Comparison of ENCODE assay signal across 8 cellular contexts in genomic region chr19:29843180-29844051, GRCh38. TPM values are rescaled to one million over a fixed set of nuclear protein-coding genes. Genes with fewer than 3 reads are reported as not detected.
DNase-seq lines count a peak whose midpoint lies in the region; ATAC-seq and TF ChIP-seq lines count a peak whose summit lies in the region.

No MANE protein-coding gene starts in this region.

- H3K9me3 ChIP-seq in HUES64 (ENCODE audit: insufficient read depth, low read depth, low read length) (no peaks in the 10 kb centered on the region), breast epithelium (no peaks in the 10 kb centered on the region), right lobe of liver (no peaks in the 10 kb centered on the region), upper lobe of left lung (no peaks in the 10 kb centered on the region)

- intact Hi-C loops in breast epithelium (cut with DNase I; ENCODE audit: low total_unique reads) (no loop called here), right lobe of liver (cut with DNase I) (no loop called here)

- H3K27me3 ChIP-seq in HUES64 (ENCODE audit: insufficient read depth, low read length) (peaks cover 24% of the 10 kb centered on the region), breast epithelium (peaks cover 0 to 15% of the 10 kb centered on the region in 2 donors), right lobe of liver (no peaks in the 10 kb centered on the region), upper lobe of left lung (no peaks in the 10 kb centered on the region)

- H3K36me3 ChIP-seq in HUES64 (ENCODE audit: insufficient read depth, low read length) (no peaks in the 10 kb centered on the region), breast epithelium (no peaks in the 10 kb centered on the region), right lobe of liver (no peaks in the 10 kb centered on the region), upper lobe of left lung (no peaks in the 10 kb centered on the region)

- H3K4me3 ChIP-seq in AG09309 (ENCODE audit: control insufficient read depth, low read depth, low read length) (peak overlapping the region; percentile 20), HUES64 (ENCODE audit: low read length) (peak overlapping the region; percentile 91), breast epithelium (peak overlapping the region; percentile 55 to 88 (median 76)), right lobe of liver (peak overlapping the region in 1 of 3 donors; percentile 6), upper lobe of left lung (peak overlapping the region in 3 of 4 donors; percentile 27 to 96 (median 92))

- DNase-seq in AG09309 (ENCODE audit: low read depth): no peak
- DNase-seq in breast epithelium (ENCODE audit: low spot score in 2 of 2): no peak
- DNase-seq in right lobe of liver: peak; percentile 43 to 66 (median 51)
- peak in 1 of 2 donors; percentile 84 for DNase-seq in upper lobe of left lung
- no peak for DNase-seq in COR-L47 (lab: John Stamatoyannopoulos, UW)
- DNase-seq in H4 (ENCODE audit: low spot score): no peak
- no peak for DNase-seq in NCI-H2029 (lab: John Stamatoyannopoulos, UW)

- H3K27ac ChIP-seq in HUES64 (ENCODE audit: low read depth, low read length): no peak overlapping the region
- no peak overlapping the region for H3K27ac ChIP-seq in breast epithelium
- H3K27ac ChIP-seq in right lobe of liver: no peak overlapping the region
- H3K27ac ChIP-seq in upper lobe of left lung: peak overlapping the region in 1 of 4 donors; percentile 18

- peaks cover 6% of the 10 kb centered on the region; the same call in 1 of the 2 replicates for H3K4me1 ChIP-seq in HUES64 (ENCODE audit: insufficient read depth, low read length)
- no peaks in the 10 kb centered on the region for H3K4me1 ChIP-seq in breast epithelium
- peaks cover 0 to 3% (median 0%) of the 10 kb centered on the region in 4 donors for H3K4me1 ChIP-seq in right lobe of liver
- peaks cover 14 to 26% (median 24%) of the 10 kb centered on the region in 4 donors for H3K4me1 ChIP-seq in upper lobe of left lung

- TF ChIP-seq POLR2A in breast epithelium (IDR thresholded peaks at IDR 0.05): no peak
- no peak for TF ChIP-seq POLR2A in right lobe of liver (IDR thresholded peaks at IDR 0.05)
- TF ChIP-seq POLR2A in upper lobe of left lung (IDR thresholded peaks at IDR 0.05): no peak

- TF ChIP-seq EP300 in upper lobe of left lung (IDR thresholded peaks at IDR 0.05): no peak

- TF ChIP-seq CTCF in AG09309 (IDR thresholded peaks at IDR 0.05; ENCODE audit: control insufficient read depth, insufficient read depth, low read depth, low read length, missing control alignments) (no peak), breast epithelium (IDR thresholded peaks at IDR 0.05) (no peak), right lobe of liver (IDR thresholded peaks at IDR 0.05) (no peak), upper lobe of left lung (IDR thresholded peaks at IDR 0.05) (no peak)

- H3K9ac ChIP-seq in HUES64 (ENCODE audit: low read depth, low read length): no peak overlapping the region

- WGBS in HUES64: 6% methylated on average over 48 of the region's 48 CpGs
- WGBS in right lobe of liver (ENCODE audit: insufficient coverage, low coverage, low lambda C conversion rate, missing lambda C conversion rate): 23% methylated on average over 21 of the region's 48 CpGs
- 3 to 11% methylated on average over 21 to 46 of the region's 48 CpGs for WGBS in upper lobe of left lung, 2 donors

- ATAC-seq in right lobe of liver: no peak
- ATAC-seq in upper lobe of left lung (ENCODE audit: low FRiP score in 2 of 2): no peak

RNA-seq across cellular contexts. Expression of gene CCNE1, which starts 31.6 kb away (rescaled TPM):
- polyA plus RNA-seq in HUES64 (2013, experiment 1 of 2): 32.0 TPM
- polyA plus RNA-seq in HUES64 (2013, experiment 2 of 2): 27.5 TPM
- 1 to 10 TPM in 2 of 3 donors, under 1 TPM in 1; 0.33 to 2.1 (median 1.5) TPM for total RNA-seq in breast epithelium
- 1 to 10 TPM in 3 of 6 experiments, under 1 TPM in 3; 0.26 to 2.2 (median 0.90) TPM for total RNA-seq in right lobe of liver
- 1 to 10 TPM in 2 of 6 donors, under 1 TPM in 3, not detected in 1; 0.46 to 1.5 (median 0.91) TPM for total RNA-seq in upper lobe of left lung
- 40.1 and 50.1 TPM in 2 replicates for total RNA-seq in H4 (2014; rRNA removed; shearing (Covaris generic))

Comparison
In these comparisons a context has a peak if more than half of its experiments do, and no peak if none do; other contexts are left out.
1. DNase-seq: peak in right lobe of liver (3 of 3); none in AG09309 (single experiment), breast epithelium (0 of 2), COR-L47 (single experiment), H4 (single experiment) and NCI-H2029 (single experiment).
2. RNA of gene CCNE1, which starts 31.6 kb away (total RNA-seq): 40.1 to 50.1 TPM in H4; 0.33 to 2.1 TPM in breast epithelium, 0.26 to 2.2 TPM in right lobe of liver and 0.46 to 1.5 TPM in upper lobe of left lung; every median in the first group is over 10 times any median in the second.